In genomic region chr13:33126909-33127607, GRCh38 we compare ENCODE assay signal across 1 cellular context.
TF ChIP-seq lines count a peak whose summit lies in the region.

No MANE protein-coding gene starts in this region.

TF ChIP-seq in IMR-90, 13 proteins besides CTCF, POLR2A, EP300 and RAD21 (continued from another document):
- no peak for TF ChIP-seq RCOR1 (IDR thresholded peaks at IDR 0.05; ENCODE audit: insufficient replicate concordance, low read length)
- no peak for TF ChIP-seq MXI1 (IDR thresholded peaks at IDR 0.05; ENCODE audit: borderline replicate concordance, low read depth, low read length)
- no peak for TF ChIP-seq SMC3 (IDR thresholded peaks at IDR 0.05; ENCODE audit: low read depth, low read length)
- TF ChIP-seq CHD1 (IDR thresholded peaks at IDR 0.05; ENCODE audit: low read depth, low read length), result no peak
- no peak for TF ChIP-seq RFX5 (IDR thresholded peaks at IDR 0.05; ENCODE audit: low read depth, low read length)
